Comparison of ENCODE assay signal across 30 cellular contexts in genomic region chr1:173900992-173901391, GRCh38. TPM values are rescaled to one million over a fixed set of nuclear protein-coding genes. Genes with fewer than 3 reads are reported as not detected.
DNase-seq lines count a peak whose midpoint lies in the region; ATAC-seq, FAIRE-seq and TF ChIP-seq lines count a peak whose summit lies in the region.
"Had no signal": no experiment of that assay in that cellular context is flagged by ENCODE, and none has a peak within 500 bp of the region (broad histone marks: within the 10 kb centered on the region; RNA-seq: fewer than 3 reads in every experiment).

No MANE protein-coding gene starts in this region.

- H3K4me1 ChIP-seq in GM23338 (ENCODE audit: insufficient read depth): peaks cover 39% of the 10 kb centered on the region
- H3K4me1 ChIP-seq: A549, Caco-2 had no signal

- H4K20me1 ChIP-seq in GM23338 (replicated peaks; ENCODE audit: insufficient read depth): no peaks in the 10 kb centered on the region

- no peaks in the 10 kb centered on the region for H3F3A ChIP-seq in GM23338 (replicated peaks; ENCODE audit: low read depth)

- H3K27me3 Mint-ChIP-seq in GM23338 (ENCODE audit: insufficient read depth, low read depth, poor library complexity): no peaks in the 10 kb centered on the region
- H3K27me3 Mint-ChIP-seq: B cell; CD4-positive, alpha-beta T cell had no signal

- H3K9me2 ChIP-seq in GM23338 (ENCODE audit: insufficient read depth): peaks cover 3% of the 10 kb centered on the region; the same call in 1 of the 2 replicates

- no peak for FAIRE-seq in D721Med (lab: Jason Lieb, UNC)
- FAIRE-seq: A549, GM12878, GM18507 had no signal

- no peaks in the 10 kb centered on the region for H3K9me3 Mint-ChIP-seq in GM23338
- H3K9me3 Mint-ChIP-seq: CD8-positive, alpha-beta T cell had no signal

- CTCF ChIA-PET in HEK293T (lab: Yijun Ruan, JAX): no interaction called here

- no peaks in the 10 kb centered on the region for H3K79me2 ChIP-seq in GM23338 (replicated peaks; ENCODE audit: insufficient read depth)

- H3K27me3 ChIP-seq in GM23338 (ENCODE audit: insufficient read depth): no peaks in the 10 kb centered on the region
- H3K27me3 ChIP-seq: BLaER1 treated with 17β-estradiol and CSF1 and Interleukin-3, amounts not matched to agents 10 nM and 100 nM had no signal

- no peaks in the 10 kb centered on the region for H3K36me3 Mint-ChIP-seq in GM23338 (ENCODE audit: low read depth)

- peak; percentile 1 for DNase-seq in NCI-H2171 treated with DMSO at 0.1 percent for 48 hours (lab: John Stamatoyannopoulos, UW)
- DNase-seq in NCI-H2171 (lab: John Stamatoyannopoulos, UW): no peak
- no peak for DNase-seq in GM23338 (ENCODE audit: low spot score)
- no peak for DNase-seq in HEK293T (ENCODE audit: extremely low spot score)
- DNase-seq in SK-N-MC (ENCODE audit: low read depth, low spot score): no peak
- DNase-seq in D721Med (ENCODE audit: insufficient read length, low spot score): no peak
- DNase-seq in NCI-H2227 (lab: John Stamatoyannopoulos, UW; ENCODE audit: unreplicated experiment): no peak
- DNase-seq in foreskin melanocyte: no peak
- DNase-seq: AML-193; Caco-2; Calu3; CD4-positive, alpha-beta T cell; CD8-positive, alpha-beta T cell; DMS 273 treated with DMSO at 0.1 percent for 48 hours; DMS153; DMS53; DMS79; DND-41; EL; GDM1 had no signal

- POLR2A ChIA-PET in HEK293T (lab: Yijun Ruan, JAX): interaction anchor here (1.6 kb wide), 1 partner anchor 33 kb away, joined by 6 read pairs; the partner anchor contains the start of genes GAS5 and ZBTB37

- H3K27ac ChIP-seq in GM23338 (ENCODE audit: low read depth) (no peak overlapping the region), SK-N-MC (peak overlapping the region; percentile 28; the same call in 1 of the 2 replicates)
- H3K27ac ChIP-seq: 22Rv1; A549; BLaER1 treated with 17β-estradiol and CSF1 and Interleukin-3, amounts not matched to agents 10 nM and 100 nM; C4-2B had no signal

- H3K4me3 ChIP-seq in GM23338 (no peak overlapping the region), SK-N-MC (peak overlapping the region; percentile 13; the same call in 1 of the 2 replicates)
- H3K4me3 ChIP-seq: A549; BLaER1 treated with 17β-estradiol and CSF1 and Interleukin-3, amounts not matched to agents 10 nM and 100 nM; GM12878 had no signal

- no peaks in the 10 kb centered on the region for H3K9me3 ChIP-seq in SK-N-MC (ENCODE audit: low read depth, low read length)
- H3K9me3 ChIP-seq: A549; BLaER1 treated with 17β-estradiol and CSF1 and Interleukin-3, amounts not matched to agents 10 nM and 100 nM; Caco-2 had no signal

- no peak for TF ChIP-seq CTCF in GM23338 (conservative IDR thresholded peaks at IDR 0.05; ENCODE audit: low read depth in 2 of 2)
- no peak for TF ChIP-seq CTCF in D721Med (IDR thresholded peaks at IDR 0.05; ENCODE audit: insufficient read depth, missing control alignments)

- H3K27ac Mint-ChIP-seq in GM23338: 0 out of 2 replicates have a peak overlapping the region, but pooled peaks have one; percentile 1
- H3K27ac Mint-ChIP-seq: B cell; CD4-positive, alpha-beta T cell; CD8-positive, alpha-beta T cell had no signal

- ATAC-seq in GM23338: no peak
- ATAC-seq: A549; CD8-positive, alpha-beta T cell; GM12878 had no signal

- H3K4me1 Mint-ChIP-seq in GM23338: peaks cover 41% of the 10 kb centered on the region

- no peaks in the 10 kb centered on the region for H3K36me3 ChIP-seq in GM23338 (ENCODE audit: insufficient read depth)
- H3K36me3 ChIP-seq in SK-N-MC (ENCODE audit: insufficient read depth, low read length): no peaks in the 10 kb centered on the region

- H3K4me2 ChIP-seq in GM23338: peak overlapping the region; percentile 40
- H3K4me2 ChIP-seq: A549; BLaER1 treated with 17β-estradiol and CSF1 and Interleukin-3, amounts not matched to agents 10 nM and 100 nM had no signal

- no peak overlapping the region for H2AFZ ChIP-seq in GM23338

- no peak overlapping the region for H3K9ac ChIP-seq in SK-N-MC (ENCODE audit: insufficient read length)
- H3K9ac ChIP-seq: BLaER1 treated with 17β-estradiol and CSF1 and Interleukin-3, amounts not matched to agents 10 nM and 100 nM had no signal

- no peak overlapping the region for H3K4me3 Mint-ChIP-seq in GM23338
- H3K4me3 Mint-ChIP-seq: B cell; CD4-positive, alpha-beta T cell; CD8-positive, alpha-beta T cell had no signal

TF ChIP-seq in HEK293T, 16 proteins besides CTCF, POLR2A, EP300 and RAD21:
- TF ChIP-seq LEF1 (IDR thresholded peaks at IDR 0.05; ENCODE audit: borderline replicate concordance) (no peak), ZNF384 (IDR thresholded peaks at IDR 0.05) (0 out of 2 replicates have a peak, but pooled peaks have one; percentile 18), HDGF (IDR thresholded peaks at IDR 0.05; ENCODE audit: borderline replicate concordance) (no peak)

RNA-seq across cellular contexts. Expression of gene SERPINC1, which starts 16.1 kb away (rescaled TPM):
- not detected in 2 replicates for total RNA-seq in GM23338 (2014; rRNA removed; shearing (Covaris generic))
- not detected in 2 replicates for polyA plus RNA-seq in GM23338 (2016; fragmentation: Nextera tagmentation; extraction: Ambion mirVana)
- total RNA-seq: A172; B cell; CD4-positive, alpha-beta T cell; CD8-positive, alpha-beta T cell; Daoy; G401 had no signal

RNA-seq across cellular contexts. Expression of gene ZBTB37, which starts 32.8 kb away (rescaled TPM):
- 15.2 and 15.8 TPM in 2 replicates for total RNA-seq in GM23338 (2014; rRNA removed; shearing (Covaris generic))
- polyA plus RNA-seq in GM23338 (2016; fragmentation: Nextera tagmentation; extraction: Ambion mirVana): 1.4 and 2.7 TPM in 2 replicates

RNA-seq across cellular contexts. Expression of gene GAS5, which starts 33.2 kb away (rescaled TPM):
- total RNA-seq in GM23338 (2014; rRNA removed; shearing (Covaris generic)): 979 and 1,111 TPM in 2 replicates
- 992 and 1,077 TPM in 2 replicates for polyA plus RNA-seq in GM23338 (2016; fragmentation: Nextera tagmentation; extraction: Ambion mirVana)
